ENCODE assay signal across 1 cellular context in the genomic region with DNA sequence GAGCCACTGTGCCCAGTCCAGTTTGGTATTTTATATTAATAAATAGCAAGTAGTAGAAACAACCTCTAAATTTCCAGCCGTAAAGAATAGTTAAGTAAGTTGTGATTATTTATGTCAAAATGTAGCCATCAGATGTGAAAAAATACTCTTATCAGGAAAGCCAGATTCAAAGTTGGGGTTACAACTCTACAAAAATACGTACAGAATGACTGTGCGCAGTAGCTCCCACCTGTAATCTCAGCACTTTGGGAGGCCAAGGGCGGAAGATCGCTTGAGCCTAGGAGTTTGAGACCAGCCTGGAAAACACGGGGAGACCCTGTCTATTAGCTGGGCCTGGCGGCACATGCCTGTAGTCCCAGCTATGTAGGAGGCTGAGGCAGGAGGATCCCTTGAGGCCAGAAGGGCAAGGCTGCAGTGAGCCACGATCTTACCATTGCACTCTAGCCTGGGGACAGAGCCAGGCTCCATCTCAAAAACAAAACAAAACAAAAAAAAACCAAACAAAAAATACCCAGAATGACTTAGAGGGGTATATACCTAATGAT.
TF ChIP-seq lines count a peak whose summit lies in the region.

No MANE protein-coding gene starts in this region.

TF ChIP-seq in GM12878, 131 proteins besides CTCF, POLR2A, EP300 and RAD21:
- no peak for TF ChIP-seq IRF4 (IDR thresholded peaks at IDR 0.05; ENCODE audit: low read depth, low read length)
- no peak for TF ChIP-seq TCF7 (IDR thresholded peaks at IDR 0.05; ENCODE audit: borderline replicate concordance)
- no peak for TF ChIP-seq TCF3 (IDR thresholded peaks at IDR 0.05; ENCODE audit: borderline replicate concordance, insufficient read depth, low read depth, low read length)
- TF ChIP-seq, protein P1, sequence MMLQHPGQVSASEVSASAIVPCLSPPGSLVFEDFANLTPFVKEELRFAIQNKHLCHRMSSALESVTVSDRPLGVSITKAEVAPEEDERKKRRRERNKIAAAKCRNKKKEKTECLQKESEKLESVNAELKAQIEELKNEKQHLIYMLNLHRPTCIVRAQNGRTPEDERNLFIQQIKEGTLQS (IDR thresholded peaks at IDR 0.05; ENCODE audit: borderline replicate concordance, extremely low read depth, low read depth, low read length) = no peak
- TF ChIP-seq POLR2AphosphoS2 (IDR thresholded peaks at IDR 0.05; ENCODE audit: low read depth, low read length) = no peak
- TF ChIP-seq PAX8 (IDR thresholded peaks at IDR 0.05) = no peak
- TF ChIP-seq, protein P2, sequence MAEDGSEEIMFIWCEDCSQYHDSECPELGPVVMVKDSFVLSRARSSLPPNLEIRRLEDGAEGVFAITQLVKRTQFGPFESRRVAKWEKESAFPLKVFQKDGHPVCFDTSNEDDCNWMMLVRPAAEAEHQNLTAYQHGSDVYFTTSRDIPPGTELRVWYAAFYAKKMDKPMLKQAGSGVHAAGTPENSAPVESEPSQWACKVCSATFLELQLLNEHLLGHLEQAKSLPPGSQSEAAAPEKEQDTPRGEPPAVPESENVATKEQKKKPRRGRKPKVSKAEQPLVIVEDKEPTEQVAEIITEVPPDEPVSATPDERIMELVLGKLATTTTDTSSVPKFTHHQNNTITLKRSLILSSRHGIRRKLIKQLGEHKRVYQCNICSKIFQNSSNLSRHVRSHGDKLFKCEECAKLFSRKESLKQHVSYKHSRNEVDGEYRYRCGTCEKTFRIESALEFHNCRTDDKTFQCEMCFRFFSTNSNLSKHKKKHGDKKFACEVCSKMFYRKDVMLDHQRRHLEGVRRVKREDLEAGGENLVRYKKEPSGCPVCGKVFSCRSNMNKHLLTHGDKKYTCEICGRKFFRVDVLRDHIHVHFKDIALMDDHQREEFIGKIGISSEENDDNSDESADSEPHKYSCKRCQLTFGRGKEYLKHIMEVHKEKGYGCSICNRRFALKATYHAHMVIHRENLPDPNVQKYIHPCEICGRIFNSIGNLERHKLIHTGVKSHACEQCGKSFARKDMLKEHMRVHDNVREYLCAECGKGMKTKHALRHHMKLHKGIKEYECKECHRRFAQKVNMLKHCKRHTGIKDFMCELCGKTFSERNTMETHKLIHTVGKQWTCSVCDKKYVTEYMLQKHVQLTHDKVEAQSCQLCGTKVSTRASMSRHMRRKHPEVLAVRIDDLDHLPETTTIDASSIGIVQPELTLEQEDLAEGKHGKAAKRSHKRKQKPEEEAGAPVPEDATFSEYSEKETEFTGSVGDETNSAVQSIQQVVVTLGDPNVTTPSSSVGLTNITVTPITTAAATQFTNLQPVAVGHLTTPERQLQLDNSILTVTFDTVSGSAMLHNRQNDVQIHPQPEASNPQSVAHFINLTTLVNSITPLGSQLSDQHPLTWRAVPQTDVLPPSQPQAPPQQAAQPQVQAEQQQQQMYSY (CRISPR knock-in tag; IDR thresholded peaks at IDR 0.05) = no peak
- TF ChIP-seq TAF1 (IDR thresholded peaks at IDR 0.05; ENCODE audit: borderline replicate concordance, low read depth, low read length) = no peak
- TF ChIP-seq DPF2 (IDR thresholded peaks at IDR 0.05) = no peak
- TF ChIP-seq SP1 (IDR thresholded peaks at IDR 0.05; ENCODE audit: low read depth, low read length) = no peak
- TF ChIP-seq WRNIP1 (IDR thresholded peaks at IDR 0.05; ENCODE audit: borderline replicate concordance, low read depth, low read length) = no peak
- no peak for TF ChIP-seq NRF1 (conservative IDR thresholded peaks at IDR 0.05; ENCODE audit: low read depth, low read length)
- no peak for TF ChIP-seq KLF5 (IDR thresholded peaks at IDR 0.05; ENCODE audit: partially characterized antibody)
- TF ChIP-seq RCOR1 (conservative IDR thresholded peaks at IDR 0.05; ENCODE audit: low read depth, low read length) = no peak
- TF ChIP-seq NR2C2 (IDR thresholded peaks at IDR 0.05; ENCODE audit: borderline replicate concordance, control insufficient read depth, insufficient read length, low read depth) = no peak
- no peak for TF ChIP-seq EZH2 (IDR thresholded peaks at IDR 0.05; ENCODE audit: borderline replicate concordance, control insufficient read depth, low read depth, low read length)
- TF ChIP-seq, protein P3, sequence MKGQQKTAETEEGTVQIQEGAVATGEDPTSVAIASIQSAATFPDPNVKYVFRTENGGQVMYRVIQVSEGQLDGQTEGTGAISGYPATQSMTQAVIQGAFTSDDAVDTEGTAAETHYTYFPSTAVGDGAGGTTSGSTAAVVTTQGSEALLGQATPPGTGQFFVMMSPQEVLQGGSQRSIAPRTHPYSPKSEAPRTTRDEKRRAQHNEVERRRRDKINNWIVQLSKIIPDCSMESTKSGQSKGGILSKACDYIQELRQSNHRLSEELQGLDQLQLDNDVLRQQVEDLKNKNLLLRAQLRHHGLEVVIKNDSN (IDR thresholded peaks at IDR 0.05; ENCODE audit: borderline replicate concordance, extremely low read length, insufficient read depth, low read depth, low read length) = no peak
- TF ChIP-seq BCL11A (IDR thresholded peaks at IDR 0.05; ENCODE audit: low read depth, low read length) = no peak
